36 cellular contexts compared by ENCODE assay signal in genomic region chr2:16496426-16497388, GRCh38.
"Had no signal": no experiment of that assay in that cellular context is flagged by ENCODE, and none has a peak within 500 bp of the region (broad histone marks: within the 10 kb centered on the region; RNA-seq: fewer than 3 reads in every experiment).

No MANE protein-coding gene starts in this region.

- H3K9me3 Mint-ChIP-seq: activated CD4-positive, alpha-beta memory T cell treated with anti-CD3 and anti-CD28 coated beads, Interleukin-2, amount 10 ng/mL, durations not matched to agents 7 days and 5 days; activated naive CD8-positive, alpha-beta T cell treated with anti-CD3 and anti-CD28 coated beads for 36 hours had no signal

- H3K27me3 ChIP-seq: brain microvascular endothelial cell, Peyer's patch had no signal

- H3K4me3 Mint-ChIP-seq: activated CD4-positive, alpha-beta memory T cell treated with anti-CD3 and anti-CD28 coated beads, Interleukin-2, amount 10 ng/mL, durations not matched to agents 7 days and 5 days; activated CD8-positive, alpha-beta memory T cell treated with anti-CD3 and anti-CD28 coated beads, Interleukin-2, amount 10 ng/mL, durations not matched to agents 7 days and 5 days; activated naive CD8-positive, alpha-beta T cell treated with anti-CD3 and anti-CD28 coated beads for 36 hours had no signal

- H3K27ac ChIP-seq: brain microvascular endothelial cell, Peyer's patch, RWPE1, WERI-Rb-1 had no signal

- H3K4me3 ChIP-seq: Peyer's patch had no signal

- H3K27ac Mint-ChIP-seq: activated CD4-positive, alpha-beta memory T cell treated with anti-CD3 and anti-CD28 coated beads, Interleukin-2, amount 10 ng/mL, durations not matched to agents 7 days and 5 days; activated CD8-positive, alpha-beta memory T cell treated with anti-CD3 and anti-CD28 coated beads, Interleukin-2, amount 10 ng/mL, durations not matched to agents 7 days and 5 days; activated naive CD8-positive, alpha-beta T cell treated with anti-CD3 and anti-CD28 coated beads for 36 hours had no signal

- ATAC-seq: activated CD8-positive, alpha-beta memory T cell treated with anti-CD3 and anti-CD28 coated beads, Interleukin-2, amount 10 ng/mL, durations not matched to agents 7 days and 5 days; PC-3 had no signal

- H3K9me3 ChIP-seq: Peyer's patch had no signal

- DNase-seq: activated CD4-positive, alpha-beta memory T cell treated with anti-CD3 and anti-CD28 coated beads, Interleukin-2, amount 10 ng/mL, durations not matched to agents 7 days and 5 days; activated CD4-positive, alpha-beta T cell treated with anti-CD3 and anti-CD28 coated beads for 1 hour; activated CD4-positive, alpha-beta T cell treated with anti-CD3 and anti-CD28 coated beads for 48 hours; activated CD4-positive, CD25-positive, alpha-beta regulatory T cell; activated CD8-positive, alpha-beta memory T cell treated with anti-CD3 and anti-CD28 coated beads for 24 hours; activated CD8-positive, alpha-beta memory T cell treated with anti-CD3 and anti-CD28 coated beads, Interleukin-2, amount 10 ng/mL, durations not matched to agents 7 days and 5 days; activated CD8-positive, alpha-beta memory T cell treated with anti-CD3 and anti-CD28 coated beads, Interleukin-2, amount 50 U/mL, for 48 hours; activated effector memory CD4-positive, alpha-beta T cell treated with Interleukin-2 at 50 U/mL for 16 hours; activated naive CD4-positive, alpha-beta T cell; activated naive CD4-positive, alpha-beta T cell treated with anti-CD3 and anti-CD28 coated beads, Interleukin-2, amount 50 U/mL, for 16 hours; activated naive CD8-positive, alpha-beta T cell treated with anti-CD3 and anti-CD28 coated beads for 36 hours; activated T-cell treated with anti-CD3 and anti-CD28 coated beads, Interleukin-2, amount 50 U/mL, for 48 hours; amniotic stem cell; aorta; brain microvascular endothelial cell; central memory CD4-positive, alpha-beta T cell; KBM-7; MM.1S; MV-4-11; NCI-H1092; NCI-H1436 treated with DMSO at 0.1 percent for 48 hours; NCI-H1694 treated with DMSO at 0.1 percent for 48 hours; NCI-H2029; NCI-H345; NCI-H526; NCI-H748 treated with DMSO at 0.1 percent for 48 hours; NK-92 treated with Interleukin-12 subunit alpha and Interleukin-12 subunit beta, amount 100 ng/mL, for 24 hours; PC-3; Peyer's patch; Right ventricle myocardium superior; SW 1271; T-helper 1 cell; T-helper 2 cell; T-helper 9 cell; WERI-Rb-1 had no signal

- H3K36me3 ChIP-seq: brain microvascular endothelial cell, Peyer's patch, WERI-Rb-1 had no signal

- H3K36me3 Mint-ChIP-seq: activated CD8-positive, alpha-beta memory T cell treated with anti-CD3 and anti-CD28 coated beads, Interleukin-2, amount 10 ng/mL, durations not matched to agents 7 days and 5 days; activated naive CD8-positive, alpha-beta T cell treated with anti-CD3 and anti-CD28 coated beads for 36 hours had no signal

- H3K4me1 Mint-ChIP-seq: activated CD4-positive, alpha-beta memory T cell treated with anti-CD3 and anti-CD28 coated beads, Interleukin-2, amount 10 ng/mL, durations not matched to agents 7 days and 5 days; activated CD8-positive, alpha-beta memory T cell treated with anti-CD3 and anti-CD28 coated beads, Interleukin-2, amount 10 ng/mL, durations not matched to agents 7 days and 5 days; activated naive CD8-positive, alpha-beta T cell treated with anti-CD3 and anti-CD28 coated beads for 36 hours had no signal

- H3K27me3 Mint-ChIP-seq: activated CD4-positive, alpha-beta memory T cell treated with anti-CD3 and anti-CD28 coated beads, Interleukin-2, amount 10 ng/mL, durations not matched to agents 7 days and 5 days; activated CD8-positive, alpha-beta memory T cell treated with anti-CD3 and anti-CD28 coated beads, Interleukin-2, amount 10 ng/mL, durations not matched to agents 7 days and 5 days had no signal

- H3K4me1 ChIP-seq: Peyer's patch had no signal
